In genomic region chr13:20425819-20426219, GRCh38 we compare ENCODE assay signal across 12 cellular contexts.
DNase-seq lines count a peak whose midpoint lies in the region; ATAC-seq and TF ChIP-seq lines count a peak whose summit lies in the region.
"Had no signal": no experiment of that assay in that cellular context is flagged by ENCODE, and none has a peak within 500 bp of the region (broad histone marks: within the 10 kb centered on the region; RNA-seq: fewer than 3 reads in every experiment).

No MANE protein-coding gene starts in this region.

- no peaks in the 10 kb centered on the region for H3K27me3 ChIP-seq in upper lobe of right lung
- H3K27me3 ChIP-seq: left lung, suprapubic skin had no signal

- H3K27ac ChIP-seq in upper lobe of right lung, result no peak overlapping the region
- H3K27ac ChIP-seq: left lung had no signal

- DNase-seq in kidney tubule cell (ENCODE audit: low spot score) (peak; percentile 80), upper lobe of right lung (no peak), HuH-7.5 (ENCODE audit: low spot score) (no peak), NCI-H1092 treated with DMSO at 0.1 percent for 48 hours (lab: John Stamatoyannopoulos, UW) (no peak)
- no peak for DNase-seq in stimulated activated CD4-positive, alpha-beta T cell treated with anti-CD3 and anti-CD28 coated beads, Interleukin-1b, Interleukin-23, amount 100 ng/mL, for 48 hours
- DNase-seq: activated T-cell treated with anti-CD3 and anti-CD28 coated beads, Interleukin-2, amount 50 U/mL, for 48 hours; SHP77 had no signal

- no peaks in the 10 kb centered on the region for H3K4me1 ChIP-seq in upper lobe of right lung
- H3K4me1 ChIP-seq: left lung had no signal

- intact Hi-C loops in upper lobe of right lung (cut with DNase I), result no loop called here

- no peaks in the 10 kb centered on the region for H3K9me3 ChIP-seq in upper lobe of right lung
- H3K9me3 ChIP-seq: left lung, suprapubic skin had no signal

- TF ChIP-seq CTCF in upper lobe of right lung (IDR thresholded peaks at IDR 0.05), result no peak

- ATAC-seq in GM18511 (IDR thresholded peaks at IDR 0.05; ENCODE audit: unreplicated experiment) (peak; percentile 93), GM21529 (IDR thresholded peaks at IDR 0.05; ENCODE audit: unreplicated experiment) (peak; percentile 85), HG03460 (IDR thresholded peaks at IDR 0.05; ENCODE audit: unreplicated experiment) (peak; percentile 76), upper lobe of right lung (no peak)
- ATAC-seq: left lung had no signal

- H3K36me3 ChIP-seq in upper lobe of right lung, result peaks cover 9% of the 10 kb centered on the region

- no peak overlapping the region for H3K4me3 ChIP-seq in upper lobe of right lung
- H3K4me3 ChIP-seq: left lung, suprapubic skin had no signal
